In genomic region chr7:73799282-73800141, GRCh38 we compare ENCODE assay signal across 23 cellular contexts. TPM values are rescaled to one million over a fixed set of nuclear protein-coding genes. Genes with fewer than 3 reads are reported as not detected.
A peak's percentile ranks its signal among the peaks of the same experiment; 100 is the strongest.
DNase-seq lines count a peak whose midpoint lies in the region; ATAC-seq, FAIRE-seq and TF ChIP-seq lines count a peak whose summit lies in the region.
"Had no signal": no experiment of that assay in that cellular context is flagged by ENCODE, and none has a peak within 500 bp of the region (broad histone marks: within the 10 kb centered on the region; RNA-seq: fewer than 3 reads in every experiment).

No MANE protein-coding gene starts in this region.

- no peaks in the 10 kb centered on the region for H3K79me2 ChIP-seq in H9 (ENCODE audit: insufficient read depth, low read length)
- no peaks in the 10 kb centered on the region for H3K79me2 ChIP-seq in keratinocyte (ENCODE audit: control insufficient read depth, insufficient read depth, low read length)

- H3K23me2 ChIP-seq in H9 (ENCODE audit: insufficient read length, low read depth, low read length, poor library complexity, severe bottlenecking), result no peaks in the 10 kb centered on the region

- H4K20me1 ChIP-seq in H9 (ENCODE audit: control insufficient read depth, insufficient read depth, insufficient read length) (no peaks in the 10 kb centered on the region), keratinocyte (ENCODE audit: control insufficient read depth, extremely low read depth, insufficient read depth, low read length) (no peaks in the 10 kb centered on the region)

- H3K9me3 ChIP-seq in H9 (ENCODE audit: control insufficient read depth, low read depth, low read length), result no peaks in the 10 kb centered on the region
- H3K9me3 ChIP-seq in keratinocyte (ENCODE audit: control insufficient read depth, low read depth, low read length), result no peaks in the 10 kb centered on the region
- H3K9me3 ChIP-seq in sigmoid colon, result no peaks in the 10 kb centered on the region
- no peaks in the 10 kb centered on the region for H3K9me3 ChIP-seq in gastroesophageal sphincter
- H3K9me3 ChIP-seq: right atrium auricular region, tibial nerve had no signal

- H3K9ac ChIP-seq in H9 (ENCODE audit: extremely low read depth, insufficient read length, low read length), result no peak overlapping the region
- H3K9ac ChIP-seq in keratinocyte (ENCODE audit: control insufficient read depth, extremely low read depth, insufficient read depth, low read length), result no peak overlapping the region

- TF ChIP-seq POLR2A in sigmoid colon (IDR thresholded peaks at IDR 0.05) (no peak), gastroesophageal sphincter (IDR thresholded peaks at IDR 0.05) (no peak)

- no peak overlapping the region for H3K23ac ChIP-seq in H9 (ENCODE audit: insufficient read length, low read depth, low read length)

- no peak overlapping the region for H4K91ac ChIP-seq in H9 (ENCODE audit: insufficient read length, low read depth, low read length)

- H3K9me3 Mint-ChIP-seq in H9, result peaks cover 5 to 10% of the 10 kb centered on the region in 2 experiments; a peak in 4 of 5 replicates
- H3K9me3 Mint-ChIP-seq: activated CD4-positive, alpha-beta T cell treated with anti-CD3 and anti-CD28 coated beads, Interleukin-2, amount 10 ng/mL, durations not matched to agents 24 days and 14 days had no signal

- H3K36me3 ChIP-seq in keratinocyte (ENCODE audit: control insufficient read depth in 2 of 2, extremely low read depth in 1 of 2, insufficient read depth in 2 of 2, low read length in 2 of 2) (no peaks in the 10 kb centered on the region), sigmoid colon (no peaks in the 10 kb centered on the region), gastroesophageal sphincter (no peaks in the 10 kb centered on the region)
- H3K36me3 ChIP-seq: right atrium auricular region, tibial nerve had no signal

- H3K27me3 ChIP-seq in H9 (ENCODE audit: insufficient read depth, low read length) (no peaks in the 10 kb centered on the region), keratinocyte (ENCODE audit: control insufficient read depth, extremely low read depth, insufficient read depth, low read length) (no peaks in the 10 kb centered on the region), sigmoid colon (peaks cover 0 to 5% (median 2%) of the 10 kb centered on the region in 3 donors), gastroesophageal sphincter (no peaks in the 10 kb centered on the region)
- H3K27me3 ChIP-seq: right atrium auricular region, tibial nerve had no signal

- H3K27me3 Mint-ChIP-seq in H9 (ENCODE audit: low read depth), result peaks cover 7% of the 10 kb centered on the region

- no peak overlapping the region for H2BK20ac ChIP-seq in H9 (ENCODE audit: low read depth, low read length, poor library complexity, severe bottlenecking)

- no peaks in the 10 kb centered on the region; the same call in 1 of the 2 replicates for H3K4me1 ChIP-seq in H9 (ENCODE audit: insufficient read depth, low read length)
- H3K4me1 ChIP-seq in keratinocyte (ENCODE audit: control insufficient read depth, extremely low read depth, insufficient read depth, low read length), result peaks cover 7% of the 10 kb centered on the region
- no peaks in the 10 kb centered on the region for H3K4me1 ChIP-seq in sigmoid colon
- no peaks in the 10 kb centered on the region for H3K4me1 ChIP-seq in gastroesophageal sphincter
- H3K4me1 ChIP-seq: right atrium auricular region, tibial nerve had no signal

- CTCF ChIA-PET in RWPE1 (lab: Yijun Ruan, JAX), result interaction anchor here (0.6 kb wide), 1 partner anchor 407 kb away, joined by 5 read pairs; no protein-coding TSS in a partner anchor

- no peak overlapping the region for H3K14ac ChIP-seq in H9 (ENCODE audit: insufficient read depth, low read length)

- peak; percentile 76 for FAIRE-seq in keratinocyte (lab: Jason Lieb, UNC)
- FAIRE-seq: endometrium, G401.6, TTC549 had no signal

- no peaks in the 10 kb centered on the region for H3K9me1 ChIP-seq in keratinocyte (ENCODE audit: control insufficient read depth, extremely low read depth, insufficient read depth, low read length)

- no CpG with 5 or more reads among the region's 10 CpGs for WGBS in H9 (ENCODE audit: extremely low coverage, insufficient read length, low lambda C conversion rate)
- WGBS in sigmoid colon, 2 donors, result 57 to 67% methylated on average over 10 of the region's 10 CpGs
- WGBS in gastroesophageal sphincter (ENCODE audit: low coverage in 1 of 2), 2 donors, result 60 to 62% methylated on average over 3 to 10 of the region's 10 CpGs

- no peak for ATAC-seq in gastroesophageal sphincter
- ATAC-seq in HG03571 (IDR thresholded peaks at IDR 0.05; ENCODE audit: unreplicated experiment), result no peak
- ATAC-seq: stimulated activated naive CD8-positive, alpha-beta T cell treated with anti-CD3 and anti-CD28 coated beads, Interleukin-15, Interleukin-2, amounts not matched to agents 100 U/mL and 50 U/mL, for 24 hours had no signal

- no peak overlapping the region for H2BK12ac ChIP-seq in H9 (ENCODE audit: insufficient read length, low read depth, low read length)

- H3K27ac ChIP-seq in H9 (ENCODE audit: insufficient read length, low read depth, low read length) (no peak overlapping the region), RWPE1 (peak overlapping the region; percentile 62), keratinocyte (ENCODE audit: control insufficient read depth, insufficient read depth, low read length) (no peak overlapping the region), sigmoid colon (no peak overlapping the region), gastroesophageal sphincter (no peak overlapping the region)
- H3K27ac ChIP-seq: right atrium auricular region had no signal

- H2AFZ ChIP-seq in H9 (ENCODE audit: low read length) (no peak overlapping the region), keratinocyte (ENCODE audit: control insufficient read depth, low read length) (no peak overlapping the region)

- no peak overlapping the region for H3K18ac ChIP-seq in H9 (ENCODE audit: insufficient read length, low read depth, low read length)

- no peak for TF ChIP-seq EP300 in sigmoid colon (IDR thresholded peaks at IDR 0.05)
- TF ChIP-seq EP300 in gastroesophageal sphincter (IDR thresholded peaks at IDR 0.05), result no peak

- no peak overlapping the region for H2AK5ac ChIP-seq in H9 (ENCODE audit: insufficient read length, low read length)

- H2BK15ac ChIP-seq in H9 (ENCODE audit: low read depth, low read length), result no peak overlapping the region

- peak overlapping the region; percentile 11 for H3K4me2 ChIP-seq in H9 (ENCODE audit: insufficient read depth, insufficient read length, low read length)
- H3K4me2 ChIP-seq in keratinocyte (ENCODE audit: control insufficient read depth, extremely low read depth, insufficient read depth, low read depth, low read length), result no peak overlapping the region

- POLR2A ChIA-PET in RWPE1 (lab: Yijun Ruan, JAX; ENCODE audit: low non-redundant PET), result no interaction called here

- no peak overlapping the region for H3T11ph ChIP-seq in H9 (ENCODE audit: low read length)

- dilution Hi-C loops in keratinocyte (cut with MboI; ENCODE audit: extremely low pct_ligation_motif_present, low sequenced_read_pairs), result no loop called here

- intact Hi-C loops in sigmoid colon (cut with DNase I), result no loop called here

- H3K4me3 Mint-ChIP-seq in H9, result no peak overlapping the region
- H3K4me3 Mint-ChIP-seq: activated CD4-positive, alpha-beta T cell treated with anti-CD3 and anti-CD28 coated beads, Interleukin-2, amount 10 ng/mL, durations not matched to agents 24 days and 14 days had no signal

- no peak overlapping the region for H4K8ac ChIP-seq in H9 (replicated peaks; ENCODE audit: insufficient read length, low read depth, low read length)

- peaks cover 9 to 10% of the 10 kb centered on the region in 2 experiments; a peak in 3 of 4 replicates for H3K4me1 Mint-ChIP-seq in H9
- H3K4me1 Mint-ChIP-seq: activated CD4-positive, alpha-beta T cell treated with anti-CD3 and anti-CD28 coated beads, Interleukin-2, amount 10 ng/mL, durations not matched to agents 24 days and 14 days had no signal

- H4K5ac ChIP-seq in H9 (ENCODE audit: insufficient read length, low read depth, low read length), result no peak overlapping the region

- H3K36me3 Mint-ChIP-seq in H9 (ENCODE audit: insufficient read depth in 1 of 3, low read depth in 3 of 3), result no peaks in the 10 kb centered on the region

- no peaks in the 10 kb centered on the region for H3K79me1 ChIP-seq in H9 (ENCODE audit: insufficient read depth, low read depth, low read length, poor library complexity, severe bottlenecking)

- H3K27ac Mint-ChIP-seq in H9, result peak overlapping the region in 2 of 3 experiments; percentile 3 to 18; a peak in 1 of 7 replicates
- H3K27ac Mint-ChIP-seq: activated CD4-positive, alpha-beta T cell treated with anti-CD3 and anti-CD28 coated beads, Interleukin-2, amount 10 ng/mL, durations not matched to agents 24 days and 14 days had no signal

- peak; percentile 16 for DNase-seq in H9
- no peak for DNase-seq in RWPE1 (ENCODE audit: low spot score)
- DNase-seq in keratinocyte (ENCODE audit: low read depth, low spot score), result no peak
- DNase-seq in sigmoid colon, result peak; percentile 2
- no peak for DNase-seq in anterior cingulate cortex (lab: John Stamatoyannopoulos, UW)
- DNase-seq: activated CD4-positive, alpha-beta T cell treated with anti-CD3 and anti-CD28 coated beads, Interleukin-2, amount 10 ng/mL, durations not matched to agents 24 days and 14 days; activated CD8-positive, alpha-beta memory T cell treated with anti-CD3 and anti-CD28 coated beads, Interleukin-2, amount 50 U/mL, for 48 hours; activated gamma-delta T cell treated with Interleukin-2 at 50 U/mL for 16 hours; amniotic stem cell; Calu3; hippocampal formation; NCI-H1436; NCI-H2171; NCI-H774; RPMI8226; stimulated activated naive CD8-positive, alpha-beta T cell treated with anti-CD3 and anti-CD28 coated beads, Interleukin-15, Interleukin-2, amounts not matched to agents 100 U/mL and 50 U/mL, for 24 hours had no signal

- no peak overlapping the region for H3K56ac ChIP-seq in H9 (ENCODE audit: insufficient read length, low read depth, low read length)

- no peak overlapping the region for H2BK5ac ChIP-seq in H9 (ENCODE audit: insufficient read length, low read length)

- no peak overlapping the region for H2BK120ac ChIP-seq in H9 (ENCODE audit: low read depth, low read length, poor library complexity, severe bottlenecking)

- no peak for TF ChIP-seq CTCF in H9 (conservative IDR thresholded peaks at IDR 0.05)
- no peak for TF ChIP-seq CTCF in RWPE1 (conservative IDR thresholded peaks at IDR 0.05; ENCODE audit: low read depth)
- TF ChIP-seq CTCF in keratinocyte (optimal IDR thresholded peaks at IDR 0.05 in 1 of 3, IDR thresholded peaks at IDR 0.05 in 1 of 3, conservative IDR thresholded peaks at IDR 0.05 in 1 of 3; ENCODE audit: extremely low read depth in 1 of 3, insufficient read depth in 2 of 3, low read length in 3 of 3), result no peak
- TF ChIP-seq CTCF in sigmoid colon (IDR thresholded peaks at IDR 0.05), result peak in 1 of 4 experiments; percentile 7
- no peak for TF ChIP-seq CTCF in gastroesophageal sphincter (IDR thresholded peaks at IDR 0.05)

- H3K4me3 ChIP-seq in keratinocyte (ENCODE audit: control insufficient read depth in 2 of 3, extremely low read depth in 1 of 3, insufficient read depth in 2 of 3, low read depth in 1 of 3, low read length in 3 of 3) (no peak overlapping the region), sigmoid colon (no peak overlapping the region), gastroesophageal sphincter (no peak overlapping the region)
- H3K4me3 ChIP-seq: right atrium auricular region, tibial nerve had no signal

- H3K4ac ChIP-seq in H9 (ENCODE audit: low read depth, low read length), result no peak overlapping the region

RNA-seq across cellular contexts. Expression of gene CLDN3, which starts 29.4 kb away (rescaled TPM):
- 16.5 and 16.9 TPM in 2 replicates for total RNA-seq in H9 (2021)
- not detected in 3 replicates for polyA plus RNA-seq in keratinocyte
- polyA plus RNA-seq in keratinocyte (2011; ENCODE audit: low read depth), result not detected
- not detected in 2 replicates for polyA plus RNA-seq in keratinocyte (2011; cell fraction: cytosol; rRNA removed)
- not detected in 2 replicates for polyA plus RNA-seq in keratinocyte (2011; cell fraction: nucleus; rRNA removed)
- 0.47 TPM in 1 of 2 replicates, not detected in the other for polyA plus RNA-seq in keratinocyte (2012; ENCODE audit: low replicate concordance)
- polyA minus RNA-seq in keratinocyte, result not detected in 3 replicates
- polyA minus RNA-seq in keratinocyte (2011; cell fraction: cytosol; rRNA and poly(A)+ RNA removed), result not detected
- not detected in 2 replicates for polyA minus RNA-seq in keratinocyte (2011; cell fraction: nucleus; rRNA and poly(A)+ RNA removed)
- 1 to 10 TPM in 1 of 4 donors, under 1 TPM in 1, not detected in 2; 0.71 to 1.1 TPM for total RNA-seq in sigmoid colon
- 100 to 1,000 TPM; 174 to 705 (median 231) TPM for polyA plus RNA-seq in sigmoid colon
- 1 to 10 TPM in 1 of 4 donors, not detected in 3; 5.9 TPM for total RNA-seq in gastroesophageal sphincter
- total RNA-seq: activated CD4-positive, alpha-beta T cell treated with anti-CD3 and anti-CD28 coated beads, Interleukin-2, amount 10 ng/mL, durations not matched to agents 24 days and 14 days; right atrium auricular region; tibial nerve had no signal

RNA-seq across cellular contexts. Expression of gene CLDN4, which starts 31.3 kb away (rescaled TPM):
- 15.5 and 15.6 TPM in 2 replicates for total RNA-seq in H9 (2021)
- polyA plus RNA-seq in keratinocyte, result 7.2 to 14.8 TPM (median 13.7 TPM) in 3 replicates
- 69.0 TPM for polyA plus RNA-seq in keratinocyte (2011; ENCODE audit: low read depth)
- 5.5 and 5.8 TPM in 2 replicates for polyA plus RNA-seq in keratinocyte (2011; cell fraction: cytosol; rRNA removed)
- 34.2 and 53.7 TPM in 2 replicates for polyA plus RNA-seq in keratinocyte (2011; cell fraction: nucleus; rRNA removed)
- 15.7 and 440 TPM in 2 replicates for polyA plus RNA-seq in keratinocyte (2012; ENCODE audit: low replicate concordance)
- polyA minus RNA-seq in keratinocyte, result 7.8 to 16.4 TPM (median 9.5 TPM) in 3 replicates
- polyA minus RNA-seq in keratinocyte (2011; cell fraction: cytosol; rRNA and poly(A)+ RNA removed), result 21.9 TPM
- polyA minus RNA-seq in keratinocyte (2011; cell fraction: nucleus; rRNA and poly(A)+ RNA removed), result 22.1 and 37.5 TPM in 2 replicates
- under 1 TPM in 2 of 4 donors, not detected in 2; 0.16 to 0.71 TPM for total RNA-seq in sigmoid colon
- 100 to 1,000 TPM; 210 to 690 (median 293) TPM for polyA plus RNA-seq in sigmoid colon
- 10 to 100 TPM in 1 of 4 donors, under 1 TPM in 3; 0.54 to 16.8 (median 0.79) TPM for total RNA-seq in gastroesophageal sphincter
- total RNA-seq: activated CD4-positive, alpha-beta T cell treated with anti-CD3 and anti-CD28 coated beads, Interleukin-2, amount 10 ng/mL, durations not matched to agents 24 days and 14 days had no signal

RNA-seq across cellular contexts. Expression of gene METTL27, which starts 42.8 kb away (rescaled TPM):
- 13.5 and 14.9 TPM in 2 replicates for total RNA-seq in H9 (2021)
- 0.90 to 1.4 TPM (median 0.97 TPM) in 3 replicates for polyA plus RNA-seq in keratinocyte
- not detected for polyA plus RNA-seq in keratinocyte (2011; ENCODE audit: low read depth)
- polyA plus RNA-seq in keratinocyte (2011; cell fraction: cytosol; rRNA removed), result 0.29 and 1.1 TPM in 2 replicates
- 1.5 and 1.8 TPM in 2 replicates for polyA plus RNA-seq in keratinocyte (2011; cell fraction: nucleus; rRNA removed)
- polyA plus RNA-seq in keratinocyte (2012; ENCODE audit: low replicate concordance), result 0.90 and 2.2 TPM in 2 replicates
- polyA minus RNA-seq in keratinocyte, result 0.69 to 1.2 TPM (median 1.2 TPM) in 3 replicates
- polyA minus RNA-seq in keratinocyte (2011; cell fraction: cytosol; rRNA and poly(A)+ RNA removed), result not detected
- 1.1 and 1.3 TPM in 2 replicates for polyA minus RNA-seq in keratinocyte (2011; cell fraction: nucleus; rRNA and poly(A)+ RNA removed)
- total RNA-seq in sigmoid colon, result 1 to 10 TPM in 3 of 4 donors, under 1 TPM in 1; 0.99 to 5.5 (median 2.1) TPM
- 10 to 100 TPM in 1 of 3 donors, 1 to 10 TPM in 2; 2.1 to 12.3 (median 4.8) TPM for polyA plus RNA-seq in sigmoid colon
- total RNA-seq in gastroesophageal sphincter, result 1 to 10 TPM in 3 of 4 donors, under 1 TPM in 1; 0.93 to 7.8 (median 3.5) TPM

Comparison
In these comparisons a context has a peak if more than half of its experiments do, and no peak if none do; other contexts are left out.
1. DNase-seq: peak in H9 (single experiment) and sigmoid colon (single experiment); none in RWPE1 (single experiment), keratinocyte (single experiment) and anterior cingulate cortex (0 of 58).